1 cellular context compared by ENCODE assay signal in the genomic region with DNA sequence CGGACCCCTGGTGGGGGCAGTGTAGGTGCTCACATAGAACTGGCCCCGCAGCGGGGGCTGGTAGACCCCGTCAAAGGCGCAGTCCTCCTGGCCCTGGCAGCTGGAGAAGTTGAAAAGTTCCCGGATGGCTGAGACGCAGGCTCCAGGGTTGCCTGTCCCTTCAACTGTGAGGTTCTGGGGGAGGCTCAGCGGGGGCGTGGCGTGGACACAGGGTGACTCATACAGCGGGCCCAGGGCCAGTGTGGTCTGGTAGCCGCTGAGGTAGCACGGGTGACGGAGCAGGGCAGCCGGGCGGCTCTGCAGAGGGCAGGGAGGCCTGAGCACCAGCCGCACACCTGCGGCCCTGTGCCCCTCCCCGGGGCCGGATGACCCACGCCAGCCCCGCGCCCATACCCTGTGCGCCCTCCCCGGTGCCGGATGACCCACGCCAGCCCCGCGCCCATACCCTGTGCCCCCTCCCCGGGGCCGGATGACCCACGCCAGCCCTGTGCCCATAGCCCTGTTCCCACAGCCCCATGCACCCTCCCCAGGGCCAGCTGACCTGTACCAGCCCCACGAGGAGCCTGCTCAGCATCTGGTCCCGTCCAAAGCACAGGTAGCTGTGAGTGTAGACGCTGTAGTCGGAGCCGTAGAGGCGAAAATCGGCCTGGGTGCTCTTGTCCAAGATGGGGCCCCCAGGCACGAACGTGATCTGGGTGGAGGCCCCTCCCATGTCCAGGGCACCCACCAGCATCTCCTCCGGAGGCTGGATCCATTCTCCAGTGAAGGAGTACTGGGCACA.
TF ChIP-seq lines count a peak whose summit lies in the region.

No MANE protein-coding gene starts in this region.

TF ChIP-seq in IMR-90, 13 proteins besides CTCF, POLR2A, EP300 and RAD21 (continued from another document):
- no peak for TF ChIP-seq RCOR1 (IDR thresholded peaks at IDR 0.05; ENCODE audit: insufficient replicate concordance, low read length)
- no peak for TF ChIP-seq NFE2L2 (IDR thresholded peaks at IDR 0.05; ENCODE audit: low read depth, low read length)
- no peak for TF ChIP-seq RFX5 (IDR thresholded peaks at IDR 0.05; ENCODE audit: low read depth, low read length)
- peak; percentile 81 for TF ChIP-seq FOS (IDR thresholded peaks at IDR 0.05; ENCODE audit: low read depth, low read length)
- peak; percentile 34; the same call in 1 of the 2 replicates for TF ChIP-seq BHLHE40 (IDR thresholded peaks at IDR 0.05; ENCODE audit: low read depth, low read length)
- TF ChIP-seq CHD1 (IDR thresholded peaks at IDR 0.05; ENCODE audit: low read depth, low read length), result no peak
- TF ChIP-seq MAFK (IDR thresholded peaks at IDR 0.05; ENCODE audit: low read depth, low read length), result no peak
- TF ChIP-seq MXI1 (IDR thresholded peaks at IDR 0.05; ENCODE audit: borderline replicate concordance, low read depth, low read length), result no peak
- TF ChIP-seq, protein P1, sequence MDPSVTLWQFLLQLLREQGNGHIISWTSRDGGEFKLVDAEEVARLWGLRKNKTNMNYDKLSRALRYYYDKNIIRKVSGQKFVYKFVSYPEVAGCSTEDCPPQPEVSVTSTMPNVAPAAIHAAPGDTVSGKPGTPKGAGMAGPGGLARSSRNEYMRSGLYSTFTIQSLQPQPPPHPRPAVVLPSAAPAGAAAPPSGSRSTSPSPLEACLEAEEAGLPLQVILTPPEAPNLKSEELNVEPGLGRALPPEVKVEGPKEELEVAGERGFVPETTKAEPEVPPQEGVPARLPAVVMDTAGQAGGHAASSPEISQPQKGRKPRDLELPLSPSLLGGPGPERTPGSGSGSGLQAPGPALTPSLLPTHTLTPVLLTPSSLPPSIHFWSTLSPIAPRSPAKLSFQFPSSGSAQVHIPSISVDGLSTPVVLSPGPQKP (IDR thresholded peaks at IDR 0.05; ENCODE audit: borderline replicate concordance, low read depth, low read length), result no peak
